In the genomic region with DNA sequence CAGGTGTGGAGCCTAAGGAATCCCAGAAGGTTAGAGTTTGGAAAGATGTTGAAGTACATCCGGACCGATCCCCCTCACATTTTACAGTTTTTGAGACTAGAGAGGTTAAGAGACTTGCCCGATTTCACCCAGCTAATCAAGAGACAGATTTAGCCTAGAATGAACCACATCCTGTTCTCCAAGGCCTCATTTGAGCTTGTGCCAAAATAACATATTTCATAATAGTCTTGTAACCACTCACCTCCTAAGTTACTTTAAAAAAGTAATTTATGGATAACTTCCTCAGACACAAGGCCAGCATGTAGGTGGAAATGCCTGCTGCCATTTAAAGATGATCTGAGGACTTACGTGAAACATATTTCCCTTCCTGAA, we compare ENCODE assay signal across 8 cellular contexts. TPM values are rescaled to one million over a fixed set of nuclear protein-coding genes. Genes with fewer than 3 reads are reported as not detected.
DNase-seq lines count a peak whose midpoint lies in the region; ATAC-seq, FAIRE-seq and TF ChIP-seq lines count a peak whose summit lies in the region.

No MANE protein-coding gene starts in this region.

- peaks cover 0 to 32% (median 16%) of the 10 kb centered on the region in 3 donors for H3K4me1 ChIP-seq in esophagus squamous epithelium

- H3K36me3 ChIP-seq in esophagus squamous epithelium = no peaks in the 10 kb centered on the region

- WGBS in esophagus squamous epithelium, 2 donors = 30 to 43% methylated on average over 4 of the region's 4 CpGs

- no peak for FAIRE-seq in frontal cortex (lab: Jason Lieb, UNC)

- H3K27ac Mint-ChIP-seq in stimulated activated naive B cell treated with anti-CD40 and anti-IgM and Interleukin-4, amounts not matched to agents 10 μg/mL and 1 μg/mL and 100 μg/mL, for 72 hours = peak overlapping the region; percentile 90
- no peak overlapping the region for H3K27ac Mint-ChIP-seq in WTC11
- no peak overlapping the region for H3K27ac Mint-ChIP-seq in nephron progenitor cell

- peaks cover 15 to 32% of the 10 kb centered on the region in 2 donors for H3K4me1 Mint-ChIP-seq in stimulated activated naive B cell treated with anti-CD40 and anti-IgM and Interleukin-4, amounts not matched to agents 10 μg/mL and 1 μg/mL and 100 μg/mL, for 72 hours
- H3K4me1 Mint-ChIP-seq in WTC11 (peaks cover 6% of the 10 kb centered on the region), nephron progenitor cell (peaks cover 29% of the 10 kb centered on the region)

- ATAC-seq in HG02763 (IDR thresholded peaks at IDR 0.05; ENCODE audit: unreplicated experiment) = peak; percentile 35
- no peak for ATAC-seq in stimulated activated naive B cell treated with anti-CD40 and anti-IgM and Interleukin-4, amounts not matched to agents 10 μg/mL and 1 μg/mL and 100 μg/mL, for 72 hours (replicated peaks)
- no peak for ATAC-seq in WTC11

- DNase-seq in RKO (ENCODE audit: low spot score) (peak; percentile 51), esophagus squamous epithelium (lab: John Stamatoyannopoulos, UW) (no peak), WTC11 (ENCODE audit: low spot score) (no peak), frontal cortex (ENCODE audit: low spot score in 2 of 2) (no peak), nephron progenitor cell (no peak)
- no peak for DNase-seq in stimulated activated naive B cell treated with anti-CD40 and anti-IgM and Interleukin-4, amounts not matched to agents 10 μg/mL and 1 μg/mL and 100 μg/mL, for 72 hours

- peak overlapping the region; percentile 57 to 65 for H3K4me3 Mint-ChIP-seq in stimulated activated naive B cell treated with anti-CD40 and anti-IgM and Interleukin-4, amounts not matched to agents 10 μg/mL and 1 μg/mL and 100 μg/mL, for 72 hours
- no peak overlapping the region for H3K4me3 Mint-ChIP-seq in WTC11
- no peak overlapping the region for H3K4me3 Mint-ChIP-seq in nephron progenitor cell

- CTCF ChIA-PET in WTC11 (lab: Charles Lee) = interaction anchor here (1.0 kb wide), 1 partner anchor 271 kb away, joined by 3 read pairs; no protein-coding TSS in a partner anchor

- POLR2A ChIA-PET in WTC11 (lab: Charles Lee) = no interaction called here

- H3K4me3 ChIP-seq in GM08714 (ENCODE audit: low read length) = peak overlapping the region; percentile 69
- H3K4me3 ChIP-seq in esophagus squamous epithelium = no peak overlapping the region

- peaks cover 0 to 2% (median 0%) of the 10 kb centered on the region in 4 donors for H3K27me3 ChIP-seq in esophagus squamous epithelium

- TF ChIP-seq POLR2A in esophagus squamous epithelium (IDR thresholded peaks at IDR 0.05) = no peak

- H3K9me3 ChIP-seq in esophagus squamous epithelium = no peaks in the 10 kb centered on the region

- H3K27me3 Mint-ChIP-seq in stimulated activated naive B cell treated with anti-CD40 and anti-IgM and Interleukin-4, amounts not matched to agents 10 μg/mL and 1 μg/mL and 100 μg/mL, for 72 hours = no peaks in the 10 kb centered on the region
- no peaks in the 10 kb centered on the region for H3K27me3 Mint-ChIP-seq in WTC11 (ENCODE audit: low read depth)
- no peaks in the 10 kb centered on the region for H3K27me3 Mint-ChIP-seq in nephron progenitor cell (ENCODE audit: low read depth, poor library complexity)

- intact Hi-C loops in esophagus squamous epithelium (cut with DNase I) = no loop called here

- peak overlapping the region in 3 of 4 donors; percentile 30 to 67 (median 54) for H3K27ac ChIP-seq in esophagus squamous epithelium

- H3K9me3 Mint-ChIP-seq in stimulated activated naive B cell treated with anti-CD40 and anti-IgM and Interleukin-4, amounts not matched to agents 10 μg/mL and 1 μg/mL and 100 μg/mL, for 72 hours = no peaks in the 10 kb centered on the region
- no peaks in the 10 kb centered on the region for H3K9me3 Mint-ChIP-seq in WTC11
- H3K9me3 Mint-ChIP-seq in nephron progenitor cell = no peaks in the 10 kb centered on the region

- H3K36me3 Mint-ChIP-seq in stimulated activated naive B cell treated with anti-CD40 and anti-IgM and Interleukin-4, amounts not matched to agents 10 μg/mL and 1 μg/mL and 100 μg/mL, for 72 hours = no peaks in the 10 kb centered on the region
- H3K36me3 Mint-ChIP-seq in WTC11 = no peaks in the 10 kb centered on the region
- no peaks in the 10 kb centered on the region for H3K36me3 Mint-ChIP-seq in nephron progenitor cell (ENCODE audit: low read depth)

- TF ChIP-seq CTCF in esophagus squamous epithelium (IDR thresholded peaks at IDR 0.05) (no peak), WTC11 (IDR thresholded peaks at IDR 0.05) (no peak), nephron progenitor cell (IDR thresholded peaks at IDR 0.05) (no peak)

TF ChIP-seq in WTC11, 78 proteins besides CTCF, POLR2A, EP300 and RAD21 (continues in another document):
- TF ChIP-seq ETV6 (CRISPR knock-in tag; IDR thresholded peaks at IDR 0.05) = no peak
- TF ChIP-seq FOXP1 (CRISPR knock-in tag; IDR thresholded peaks at IDR 0.05; ENCODE audit: borderline replicate concordance) = no peak
- no peak for TF ChIP-seq SMAD3 (CRISPR knock-in tag; IDR thresholded peaks at IDR 0.05; ENCODE audit: borderline replicate concordance)
- TF ChIP-seq ZNF396 (CRISPR knock-in tag; IDR thresholded peaks at IDR 0.05; ENCODE audit: borderline replicate concordance) = no peak
- TF ChIP-seq PRDM15 (CRISPR knock-in tag; IDR thresholded peaks at IDR 0.05) = no peak
- TF ChIP-seq ELF4 (CRISPR knock-in tag; IDR thresholded peaks at IDR 0.05; ENCODE audit: low read depth) = no peak
- no peak for TF ChIP-seq OVOL2 (CRISPR knock-in tag; IDR thresholded peaks at IDR 0.05; ENCODE audit: borderline replicate concordance)
- TF ChIP-seq ZNF232 (CRISPR knock-in tag; IDR thresholded peaks at IDR 0.05) = no peak
- no peak for TF ChIP-seq NFYB (CRISPR knock-in tag; conservative IDR thresholded peaks at IDR 0.05; ENCODE audit: low read depth)
- no peak for TF ChIP-seq GTF2I (CRISPR knock-in tag; conservative IDR thresholded peaks at IDR 0.05)
- TF ChIP-seq, protein P1, sequence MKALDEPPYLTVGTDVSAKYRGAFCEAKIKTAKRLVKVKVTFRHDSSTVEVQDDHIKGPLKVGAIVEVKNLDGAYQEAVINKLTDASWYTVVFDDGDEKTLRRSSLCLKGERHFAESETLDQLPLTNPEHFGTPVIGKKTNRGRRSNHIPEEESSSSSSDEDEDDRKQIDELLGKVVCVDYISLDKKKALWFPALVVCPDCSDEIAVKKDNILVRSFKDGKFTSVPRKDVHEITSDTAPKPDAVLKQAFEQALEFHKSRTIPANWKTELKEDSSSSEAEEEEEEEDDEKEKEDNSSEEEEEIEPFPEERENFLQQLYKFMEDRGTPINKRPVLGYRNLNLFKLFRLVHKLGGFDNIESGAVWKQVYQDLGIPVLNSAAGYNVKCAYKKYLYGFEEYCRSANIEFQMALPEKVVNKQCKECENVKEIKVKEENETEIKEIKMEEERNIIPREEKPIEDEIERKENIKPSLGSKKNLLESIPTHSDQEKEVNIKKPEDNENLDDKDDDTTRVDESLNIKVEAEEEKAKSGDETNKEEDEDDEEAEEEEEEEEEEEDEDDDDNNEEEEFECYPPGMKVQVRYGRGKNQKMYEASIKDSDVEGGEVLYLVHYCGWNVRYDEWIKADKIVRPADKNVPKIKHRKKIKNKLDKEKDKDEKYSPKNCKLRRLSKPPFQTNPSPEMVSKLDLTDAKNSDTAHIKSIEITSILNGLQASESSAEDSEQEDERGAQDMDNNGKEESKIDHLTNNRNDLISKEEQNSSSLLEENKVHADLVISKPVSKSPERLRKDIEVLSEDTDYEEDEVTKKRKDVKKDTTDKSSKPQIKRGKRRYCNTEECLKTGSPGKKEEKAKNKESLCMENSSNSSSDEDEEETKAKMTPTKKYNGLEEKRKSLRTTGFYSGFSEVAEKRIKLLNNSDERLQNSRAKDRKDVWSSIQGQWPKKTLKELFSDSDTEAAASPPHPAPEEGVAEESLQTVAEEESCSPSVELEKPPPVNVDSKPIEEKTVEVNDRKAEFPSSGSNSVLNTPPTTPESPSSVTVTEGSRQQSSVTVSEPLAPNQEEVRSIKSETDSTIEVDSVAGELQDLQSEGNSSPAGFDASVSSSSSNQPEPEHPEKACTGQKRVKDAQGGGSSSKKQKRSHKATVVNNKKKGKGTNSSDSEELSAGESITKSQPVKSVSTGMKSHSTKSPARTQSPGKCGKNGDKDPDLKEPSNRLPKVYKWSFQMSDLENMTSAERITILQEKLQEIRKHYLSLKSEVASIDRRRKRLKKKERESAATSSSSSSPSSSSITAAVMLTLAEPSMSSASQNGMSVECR (CRISPR knock-in tag; IDR thresholded peaks at IDR 0.05; ENCODE audit: borderline replicate concordance) = no peak
- TF ChIP-seq RELA (CRISPR knock-in tag; IDR thresholded peaks at IDR 0.05; ENCODE audit: borderline replicate concordance) = no peak
- TF ChIP-seq FOXJ3 (CRISPR knock-in tag; IDR thresholded peaks at IDR 0.05; ENCODE audit: borderline replicate concordance) = no peak

RNA-seq across cellular contexts. Expression of gene ARHGAP18, which starts 39.8 kb away (rescaled TPM):
- total RNA-seq in esophagus squamous epithelium = 1 to 10 TPM; 2.8 to 9.0 (median 7.1) TPM
- 3.7 to 4.6 TPM (median 4.4 TPM) in 3 replicates for total RNA-seq in WTC11 (2021)
- total RNA-seq in frontal cortex = 10.2 TPM

Comparison
In these comparisons a context has a peak if more than half of its experiments do, and no peak if none do; other contexts are left out.
1. H3K4me3 Mint-ChIP-seq: peak in stimulated activated naive B cell treated with anti-CD40 and anti-IgM and Interleukin-4, amounts not matched to agents 10 μg/mL and 1 μg/mL and 100 μg/mL, for 72 hours (2 of 2); none in WTC11 (single experiment) and nephron progenitor cell (single experiment).